ENCODE assay signal across 21 cellular contexts in genomic region chr4:100008048-100008447, GRCh38. TPM values are rescaled to one million over a fixed set of nuclear protein-coding genes. Genes with fewer than 3 reads are reported as not detected.
DNase-seq lines count a peak whose midpoint lies in the region; ATAC-seq, FAIRE-seq and TF ChIP-seq lines count a peak whose summit lies in the region.
"Had no signal": no experiment of that assay in that cellular context is flagged by ENCODE, and none has a peak within 500 bp of the region (broad histone marks: within the 10 kb centered on the region; RNA-seq: fewer than 3 reads in every experiment).

No MANE protein-coding gene starts in this region.

- no peak overlapping the region for H3K27ac ChIP-seq in keratinocyte (ENCODE audit: control insufficient read depth, insufficient read depth, low read length)
- H3K27ac ChIP-seq: A549, coronary artery had no signal

- no peaks in the 10 kb centered on the region for H3K36me3 ChIP-seq in keratinocyte (ENCODE audit: control insufficient read depth in 2 of 2, extremely low read depth in 1 of 2, insufficient read depth in 2 of 2, low read length in 2 of 2)

- H2AFZ ChIP-seq in keratinocyte (ENCODE audit: control insufficient read depth, low read length) = no peak overlapping the region

- FAIRE-seq in HTR-8/SVneo (lab: Jason Lieb, UNC) (no peak), keratinocyte (lab: Jason Lieb, UNC) (peak; percentile 59)
- FAIRE-seq: A549 had no signal

- no peak overlapping the region for H3K9ac ChIP-seq in keratinocyte (ENCODE audit: control insufficient read depth, extremely low read depth, insufficient read depth, low read length)

- no peaks in the 10 kb centered on the region for H4K20me1 ChIP-seq in keratinocyte (ENCODE audit: control insufficient read depth, extremely low read depth, insufficient read depth, low read length)

- dilution Hi-C loops in keratinocyte (cut with MboI; ENCODE audit: extremely low pct_ligation_motif_present, low sequenced_read_pairs) = no loop called here

- H3K9me3 ChIP-seq in keratinocyte (ENCODE audit: control insufficient read depth, low read depth, low read length) = no peaks in the 10 kb centered on the region
- H3K9me3 ChIP-seq: A549 had no signal

- DNase-seq in AG08396 (ENCODE audit: low spot score) (peak; percentile 56), HTR-8/SVneo (ENCODE audit: insufficient read length, low spot score) (peak; percentile 17), cardiac fibroblast (ENCODE audit: low read depth in 2 of 2) (peak; percentile 21 to 78), keratinocyte (ENCODE audit: low read depth, low spot score) (peak; percentile 42), cerebellum (ENCODE audit: low spot score) (no peak), mucosa of gallbladder (ENCODE audit: low spot score) (no peak), GM19240 (ENCODE audit: insufficient read length, low spot score) (no peak)
- DNase-seq: activated CD8-positive, alpha-beta memory T cell treated with anti-CD3 and anti-CD28 coated beads, Interleukin-2, amount 10 ng/mL, durations not matched to agents 7 days and 5 days; activated effector memory CD4-positive, alpha-beta T cell treated with Interleukin-2 at 50 U/mL for 16 hours; DND-41; erythroblast; hypothalamus; kidney glomerular epithelial cell; NCI-H2029 treated with DMSO at 0.1 percent for 48 hours; NCI-H524; OCI-M1; stimulated activated naive CD4-positive, alpha-beta T cell treated with Interleukin-2 at 50 U/mL for 16 hours; T1000 had no signal

- H3K9me1 ChIP-seq in keratinocyte (ENCODE audit: control insufficient read depth, extremely low read depth, insufficient read depth, low read length) = no peaks in the 10 kb centered on the region

- H3K4me2 ChIP-seq in keratinocyte (ENCODE audit: control insufficient read depth, extremely low read depth, insufficient read depth, low read depth, low read length) = no peak overlapping the region
- H3K4me2 ChIP-seq: A549 had no signal

- H3K27me3 ChIP-seq in keratinocyte (ENCODE audit: control insufficient read depth, extremely low read depth, insufficient read depth, low read length) = no peaks in the 10 kb centered on the region

- TF ChIP-seq CTCF in cardiac fibroblast (IDR thresholded peaks at IDR 0.05; ENCODE audit: low read depth, low read length) (no peak), keratinocyte (optimal IDR thresholded peaks at IDR 0.05 in 1 of 3, IDR thresholded peaks at IDR 0.05 in 1 of 3, conservative IDR thresholded peaks at IDR 0.05 in 1 of 3; ENCODE audit: extremely low read depth in 1 of 3, insufficient read depth in 2 of 3, low read length in 3 of 3) (no peak)

- peaks cover 8% of the 10 kb centered on the region for H3K4me1 ChIP-seq in keratinocyte (ENCODE audit: control insufficient read depth, extremely low read depth, insufficient read depth, low read length)
- H3K4me1 ChIP-seq: A549 had no signal

- no peak for ATAC-seq in GM18861 (IDR thresholded peaks at IDR 0.05; ENCODE audit: unreplicated experiment)
- ATAC-seq: A549; activated CD8-positive, alpha-beta memory T cell treated with anti-CD3 and anti-CD28 coated beads, Interleukin-2, amount 10 ng/mL, durations not matched to agents 7 days and 5 days had no signal

- H3K79me2 ChIP-seq in keratinocyte (ENCODE audit: control insufficient read depth, insufficient read depth, low read length) = no peaks in the 10 kb centered on the region

- H3K4me3 ChIP-seq in cardiac fibroblast (replicated peaks in 1 of 2; ENCODE audit: low read depth in 2 of 2, low read length in 2 of 2) (no peak overlapping the region), keratinocyte (ENCODE audit: control insufficient read depth in 2 of 3, extremely low read depth in 1 of 3, insufficient read depth in 2 of 3, low read depth in 1 of 3, low read length in 3 of 3) (no peak overlapping the region)
- H3K4me3 ChIP-seq: A549, coronary artery had no signal

RNA-seq across cellular contexts. Expression of gene H2AZ1, which starts 58.0 kb away (rescaled TPM):
- 169 to 452 TPM (median 419 TPM) in 3 replicates for polyA plus RNA-seq in keratinocyte
- 320 TPM for polyA plus RNA-seq in keratinocyte (2011; ENCODE audit: low read depth)
- polyA plus RNA-seq in keratinocyte (2011; cell fraction: cytosol; rRNA removed) = 194 and 267 TPM in 2 replicates
- polyA plus RNA-seq in keratinocyte (2011; cell fraction: nucleus; rRNA removed) = 77.8 and 102 TPM in 2 replicates
- 252 and 432 TPM in 2 replicates for polyA plus RNA-seq in keratinocyte (2012; ENCODE audit: low replicate concordance)
- polyA minus RNA-seq in keratinocyte = 40.0 to 225 TPM (median 97.8 TPM) in 3 replicates
- polyA minus RNA-seq in keratinocyte (2011; cell fraction: cytosol; rRNA and poly(A)+ RNA removed) = 110 TPM
- polyA minus RNA-seq in keratinocyte (2011; cell fraction: nucleus; rRNA and poly(A)+ RNA removed) = 22.7 and 27.8 TPM in 2 replicates
- total RNA-seq in cerebellum (121 TPM), mucosa of gallbladder (155 TPM)

Comparison
In these comparisons a context has a peak if more than half of its experiments do, and no peak if none do; other contexts are left out.
1. DNase-seq: peak in AG08396 (single experiment), HTR-8/SVneo (single experiment), cardiac fibroblast (2 of 2) and keratinocyte (single experiment); none in cerebellum (single experiment), mucosa of gallbladder (single experiment) and GM19240 (single experiment).